ENCODE assay signal across 18 cellular contexts in the genomic region with DNA sequence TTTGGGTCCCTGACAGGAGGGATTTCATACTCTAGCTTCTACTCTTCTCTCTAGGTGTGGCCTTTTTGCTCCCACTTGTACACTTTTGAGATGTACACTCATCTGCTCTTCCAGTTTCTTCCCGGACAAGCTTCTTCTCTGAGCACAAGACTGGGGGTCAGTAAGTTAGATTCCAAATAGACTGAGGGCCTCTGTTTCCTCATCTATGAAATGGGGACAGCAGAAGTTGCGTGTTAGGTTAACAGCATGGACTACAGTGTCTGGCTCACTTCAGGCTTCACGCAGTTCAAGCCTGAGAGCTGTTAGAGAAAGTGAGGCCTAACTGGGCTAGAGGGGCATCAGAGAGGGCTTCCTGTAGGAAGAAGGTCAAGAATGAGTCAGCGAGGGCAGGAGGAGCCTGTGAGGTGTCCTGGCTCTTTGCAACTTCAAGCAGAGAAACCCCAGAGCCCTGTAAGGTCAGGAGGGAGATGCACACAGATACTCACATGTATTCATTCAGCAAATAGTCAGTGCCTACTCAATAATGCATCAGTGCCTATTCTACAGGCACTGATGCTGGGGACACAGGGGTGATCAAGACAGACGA. TPM values are rescaled to one million over a fixed set of nuclear protein-coding genes. Genes with fewer than 3 reads are reported as not detected.
DNase-seq lines count a peak whose midpoint lies in the region; ATAC-seq lines count a peak whose summit lies in the region.
"Had no signal": no experiment of that assay in that cellular context is flagged by ENCODE, and none has a peak within 500 bp of the region (broad histone marks: within the 10 kb centered on the region; RNA-seq: fewer than 3 reads in every experiment).

No MANE protein-coding gene starts in this region.

- H3K9me3 Mint-ChIP-seq in stimulated activated naive CD8-positive, alpha-beta T cell treated with anti-CD3 and anti-CD28 coated beads, Interleukin-15, amount 100 ng/mL, for 72 hours = no peaks in the 10 kb centered on the region
- no peaks in the 10 kb centered on the region for H3K9me3 Mint-ChIP-seq in activated naive CD8-positive, alpha-beta T cell treated with anti-CD3 and anti-CD28 coated beads for 36 hours
- no peaks in the 10 kb centered on the region for H3K9me3 Mint-ChIP-seq in stimulated activated naive CD8-positive, alpha-beta T cell treated with anti-CD3 and anti-CD28 coated beads, Interleukin-15, Interleukin-2, amounts not matched to agents 100 ng/mL and 50 ng/mL, for 24 hours
- H3K9me3 Mint-ChIP-seq: CD8-positive, alpha-beta memory T cell had no signal

- H3K4me3 Mint-ChIP-seq in stimulated activated naive CD8-positive, alpha-beta T cell treated with anti-CD3 and anti-CD28 coated beads, Interleukin-15, amount 100 ng/mL, for 72 hours = no peak overlapping the region
- no peak overlapping the region for H3K4me3 Mint-ChIP-seq in activated naive CD8-positive, alpha-beta T cell treated with anti-CD3 and anti-CD28 coated beads for 36 hours
- H3K4me3 Mint-ChIP-seq in stimulated activated naive CD8-positive, alpha-beta T cell treated with anti-CD3 and anti-CD28 coated beads, Interleukin-15, Interleukin-2, amounts not matched to agents 100 ng/mL and 50 ng/mL, for 24 hours = no peak overlapping the region
- H3K4me3 Mint-ChIP-seq: CD8-positive, alpha-beta memory T cell had no signal

- ATAC-seq in stimulated activated naive CD8-positive, alpha-beta T cell treated with anti-CD3 and anti-CD28 coated beads, Interleukin-15, Interleukin-2, amounts not matched to agents 100 U/mL and 50 U/mL, for 24 hours = peak; percentile 80
- no peak for ATAC-seq in stimulated activated naive CD8-positive, alpha-beta T cell treated with anti-CD3 and anti-CD28 coated beads, Interleukin-15, amount 100 ng/mL, for 72 hours
- ATAC-seq in HG02763 (IDR thresholded peaks at IDR 0.05; ENCODE audit: unreplicated experiment) (no peak), HG02642 (IDR thresholded peaks at IDR 0.05; ENCODE audit: poor library complexity, unreplicated experiment) (no peak)

- peaks cover 9% of the 10 kb centered on the region for H3K4me1 Mint-ChIP-seq in stimulated activated naive CD8-positive, alpha-beta T cell treated with anti-CD3 and anti-CD28 coated beads, Interleukin-15, amount 100 ng/mL, for 72 hours
- peaks cover 7% of the 10 kb centered on the region for H3K4me1 Mint-ChIP-seq in activated naive CD8-positive, alpha-beta T cell treated with anti-CD3 and anti-CD28 coated beads for 36 hours
- peaks cover 5% of the 10 kb centered on the region for H3K4me1 Mint-ChIP-seq in stimulated activated naive CD8-positive, alpha-beta T cell treated with anti-CD3 and anti-CD28 coated beads, Interleukin-15, Interleukin-2, amounts not matched to agents 100 ng/mL and 50 ng/mL, for 24 hours (ENCODE audit: low read depth)
- H3K4me1 Mint-ChIP-seq: CD8-positive, alpha-beta memory T cell had no signal

- H3K27me3 Mint-ChIP-seq in stimulated activated naive CD8-positive, alpha-beta T cell treated with anti-CD3 and anti-CD28 coated beads, Interleukin-15, amount 100 ng/mL, for 72 hours = peaks cover 9% of the 10 kb centered on the region
- peaks cover 6% of the 10 kb centered on the region for H3K27me3 Mint-ChIP-seq in activated naive CD8-positive, alpha-beta T cell treated with anti-CD3 and anti-CD28 coated beads for 36 hours
- H3K27me3 Mint-ChIP-seq in stimulated activated naive CD8-positive, alpha-beta T cell treated with anti-CD3 and anti-CD28 coated beads, Interleukin-15, Interleukin-2, amounts not matched to agents 100 ng/mL and 50 ng/mL, for 24 hours = peaks cover 6% of the 10 kb centered on the region

- peak overlapping the region; percentile 45 for H3K27ac ChIP-seq in epithelial cell of prostate
- H3K27ac ChIP-seq: KMS-11, RWPE1 had no signal

- H3K36me3 Mint-ChIP-seq in activated naive CD8-positive, alpha-beta T cell treated with anti-CD3 and anti-CD28 coated beads for 36 hours = no peaks in the 10 kb centered on the region
- H3K36me3 Mint-ChIP-seq in stimulated activated naive CD8-positive, alpha-beta T cell treated with anti-CD3 and anti-CD28 coated beads, Interleukin-15, Interleukin-2, amounts not matched to agents 100 ng/mL and 50 ng/mL, for 24 hours (ENCODE audit: low read depth) = no peaks in the 10 kb centered on the region
- H3K36me3 Mint-ChIP-seq: CD8-positive, alpha-beta memory T cell had no signal

- peak; percentile 18 for DNase-seq in stimulated activated naive CD8-positive, alpha-beta T cell treated with anti-CD3 and anti-CD28 coated beads, Interleukin-15, Interleukin-2, amounts not matched to agents 100 U/mL and 50 U/mL, for 24 hours
- DNase-seq in stimulated activated naive CD8-positive, alpha-beta T cell treated with anti-CD3 and anti-CD28 coated beads, Interleukin-15, amount 100 ng/mL, for 72 hours = no peak
- DNase-seq in activated naive CD8-positive, alpha-beta T cell treated with anti-CD3 and anti-CD28 coated beads for 36 hours = peak; percentile 4
- DNase-seq in epithelial cell of prostate (ENCODE audit: low read depth, low spot score) (no peak), NCI-H1092 (lab: John Stamatoyannopoulos, UW) (no peak)
- DNase-seq: CD8-positive, alpha-beta memory T cell; DMS79 treated with DMSO at 0.1 percent for 48 hours; MV-4-11; NCI-H1417 treated with DMSO at 0.1 percent for 48 hours; NCI-H187 treated with DMSO at 0.1 percent for 48 hours; NCI-H2227 treated with DMSO at 0.1 percent for 48 hours; NCI-H510A treated with DMSO at 0.1 percent for 48 hours; NCI-H774 had no signal

- H3K27ac Mint-ChIP-seq in stimulated activated naive CD8-positive, alpha-beta T cell treated with anti-CD3 and anti-CD28 coated beads, Interleukin-15, amount 100 ng/mL, for 72 hours = no peak overlapping the region
- H3K27ac Mint-ChIP-seq in activated naive CD8-positive, alpha-beta T cell treated with anti-CD3 and anti-CD28 coated beads for 36 hours = no peak overlapping the region
- peak overlapping the region; percentile 38 for H3K27ac Mint-ChIP-seq in stimulated activated naive CD8-positive, alpha-beta T cell treated with anti-CD3 and anti-CD28 coated beads, Interleukin-15, Interleukin-2, amounts not matched to agents 100 ng/mL and 50 ng/mL, for 24 hours

RNA-seq across cellular contexts. Expression of a gene that starts 20.6 kb away (rescaled TPM):
- total RNA-seq in activated naive CD8-positive, alpha-beta T cell treated with anti-CD3 and anti-CD28 coated beads for 36 hours = under 1 TPM; 0.04 TPM
- total RNA-seq: CD8-positive, alpha-beta memory T cell had no signal

RNA-seq across cellular contexts. Expression of a gene that starts 21.7 kb away (rescaled TPM):
- total RNA-seq in activated naive CD8-positive, alpha-beta T cell treated with anti-CD3 and anti-CD28 coated beads for 36 hours = not detected
- total RNA-seq: CD8-positive, alpha-beta memory T cell had no signal

RNA-seq across cellular contexts. Expression of a gene that starts 36.7 kb away (rescaled TPM):
- 10 to 100 TPM; 20.2 to 22.0 TPM for total RNA-seq in activated naive CD8-positive, alpha-beta T cell treated with anti-CD3 and anti-CD28 coated beads for 36 hours

Comparison
In these comparisons a context has a peak if more than half of its experiments do, and no peak if none do; other contexts are left out.
1. DNase-seq: peak in stimulated activated naive CD8-positive, alpha-beta T cell treated with anti-CD3 and anti-CD28 coated beads, Interleukin-15, Interleukin-2, amounts not matched to agents 100 U/mL and 50 U/mL, for 24 hours (single experiment) and activated naive CD8-positive, alpha-beta T cell treated with anti-CD3 and anti-CD28 coated beads for 36 hours (single experiment); none in stimulated activated naive CD8-positive, alpha-beta T cell treated with anti-CD3 and anti-CD28 coated beads, Interleukin-15, amount 100 ng/mL, for 72 hours (0 of 2), epithelial cell of prostate (single experiment) and NCI-H1092 (single experiment).